27 cellular contexts compared by ENCODE assay signal in genomic region chr20:56522311-56522710, GRCh38. TPM values are rescaled to one million over a fixed set of nuclear protein-coding genes. Genes with fewer than 3 reads are reported as not detected.
"Had no signal": no experiment of that assay in that cellular context is flagged by ENCODE, and none has a peak within 500 bp of the region (broad histone marks: within the 10 kb centered on the region; RNA-seq: fewer than 3 reads in every experiment).

No MANE protein-coding gene starts in this region.

- DNase-seq: activated CD4-positive, alpha-beta memory T cell treated with anti-CD3 and anti-CD28 coated beads, Interleukin-2, amount 10 ng/mL, durations not matched to agents 7 days and 5 days; activated CD4-positive, alpha-beta T cell treated with anti-CD3 and anti-CD28 coated beads, Interleukin-2, amount 50 U/mL, for 1 hour; activated CD4-positive, CD25-positive, alpha-beta regulatory T cell; activated gamma-delta T cell; activated naive CD4-positive, alpha-beta T cell treated with anti-CD3 and anti-CD28 coated beads, Interleukin-2, amount 50 U/mL, for 16 hours; activated naive CD8-positive, alpha-beta T cell treated with anti-CD3 and anti-CD28 coated beads, Interleukin-2, amount 10 ng/mL, durations not matched to agents 7 days and 5 days; activated T-cell treated with anti-CD3 and anti-CD28 coated beads for 4 hours; activated T-cell treated with anti-CD3 and anti-CD28 coated beads, Interleukin-2, amount 50 U/mL, for 48 hours; adrenal gland; anterior cingulate cortex; KG1; NCI-H1092; NCI-H1417 treated with DMSO at 0.1 percent for 48 hours; NCI-H1694; NCI-H2081; NCI-H510A treated with DMSO at 0.1 percent for 48 hours; NCI-H69; PC-3; SHP77 treated with DMSO at 0.1 percent for 48 hours; T-helper 1 cell had no signal

- H3K27ac Mint-ChIP-seq: activated CD4-positive, alpha-beta memory T cell treated with anti-CD3 and anti-CD28 coated beads, Interleukin-2, amount 10 ng/mL, durations not matched to agents 7 days and 5 days; activated naive CD8-positive, alpha-beta T cell treated with anti-CD3 and anti-CD28 coated beads, Interleukin-2, amount 10 ng/mL, durations not matched to agents 7 days and 5 days; brain had no signal

- H3K4me3 Mint-ChIP-seq: activated CD4-positive, alpha-beta memory T cell treated with anti-CD3 and anti-CD28 coated beads, Interleukin-2, amount 10 ng/mL, durations not matched to agents 7 days and 5 days; activated naive CD8-positive, alpha-beta T cell treated with anti-CD3 and anti-CD28 coated beads, Interleukin-2, amount 10 ng/mL, durations not matched to agents 7 days and 5 days; activated T-helper 17 cell treated with anti-CD3 and anti-CD28 coated beads, Interleukin-2, amount 50 U/mL, for 72 hours; brain; central memory CD8-positive, alpha-beta T cell had no signal

- H3K27me3 ChIP-seq: adrenal gland had no signal

- H3K4me3 ChIP-seq: adrenal gland had no signal

- H3K27me3 Mint-ChIP-seq: activated CD4-positive, alpha-beta memory T cell treated with anti-CD3 and anti-CD28 coated beads, Interleukin-2, amount 10 ng/mL, durations not matched to agents 7 days and 5 days; activated naive CD8-positive, alpha-beta T cell treated with anti-CD3 and anti-CD28 coated beads, Interleukin-2, amount 10 ng/mL, durations not matched to agents 7 days and 5 days; activated T-helper 17 cell treated with anti-CD3 and anti-CD28 coated beads, Interleukin-2, amount 50 U/mL, for 72 hours; central memory CD8-positive, alpha-beta T cell had no signal

- ATAC-seq: activated T-helper 17 cell treated with anti-CD3 and anti-CD28 coated beads, Interleukin-2, amount 50 U/mL, for 72 hours; PC-3 had no signal

- H3K4me1 ChIP-seq: adrenal gland had no signal

- H3K27ac ChIP-seq: adrenal gland, VCaP had no signal

- H3K4me1 Mint-ChIP-seq: brain had no signal

RNA-seq across cellular contexts. Expression of gene FAM209A, which starts 2.2 kb away (rescaled TPM):
- total RNA-seq: LHCN-M2, M059J, SK-MEL-5 had no signal

RNA-seq across cellular contexts. Expression of gene FAM209B, which starts 10.7 kb away (rescaled TPM):
- total RNA-seq: LHCN-M2, M059J, SK-MEL-5 had no signal
